Comparison of ENCODE assay signal across 30 cellular contexts in the genomic region with DNA sequence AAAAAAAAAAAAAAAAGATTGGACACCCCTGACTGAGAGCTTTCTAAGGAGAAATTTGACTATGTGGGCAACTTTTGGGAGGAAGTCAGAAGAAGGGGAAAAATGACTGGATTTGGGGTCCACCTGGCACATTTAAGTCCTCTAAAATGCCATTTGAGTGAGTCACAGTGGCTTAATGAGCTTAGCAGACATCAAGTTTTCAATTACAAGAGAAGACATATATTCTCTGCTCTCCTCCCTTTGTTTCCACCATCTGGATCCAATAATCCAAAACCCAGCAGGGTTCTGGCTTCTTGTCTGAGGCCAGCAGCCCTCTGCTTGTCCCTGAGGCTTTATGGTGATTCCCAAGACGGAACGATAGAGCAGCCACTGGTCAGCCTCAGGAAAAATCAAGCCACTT.
DNase-seq lines count a peak whose midpoint lies in the region; ATAC-seq lines count a peak whose summit lies in the region.
"Had no signal": no experiment of that assay in that cellular context is flagged by ENCODE, and none has a peak within 500 bp of the region (broad histone marks: within the 10 kb centered on the region; RNA-seq: fewer than 3 reads in every experiment).

No MANE protein-coding gene starts in this region.

- no peaks in the 10 kb centered on the region for H3K9me3 Mint-ChIP-seq in activated naive CD4-positive, alpha-beta T cell treated with anti-CD3 and anti-CD28 coated beads, Interleukin-2, amount 10 ng/mL, durations not matched to agents 7 days and 5 days
- H3K9me3 Mint-ChIP-seq: activated CD4-positive, alpha-beta T cell treated with anti-CD3 and anti-CD28 coated beads, Interleukin-2, amount 10 ng/mL, durations not matched to agents 24 days and 14 days; activated T-cell treated with anti-CD3 and anti-CD28 coated beads, Interleukin-2, amount 50 U/mL, for 4 hours; nephron; stimulated activated memory B cell treated with anti-CD40 and anti-IgM and Interleukin-4, amounts not matched to agents 10 μg/mL and 1 μg/mL and 100 μg/mL, for 72 hours had no signal

- DNase-seq in AG08395 (ENCODE audit: low spot score) (peak; percentile 27), GM04503 (ENCODE audit: low read depth) (peak; percentile 15), NCI-H82 (lab: John Stamatoyannopoulos, UW) (peak; percentile 62), fibroblast of gingiva (ENCODE audit: low read depth) (peak; percentile 15), NCI-H2107 (lab: John Stamatoyannopoulos, UW) (no peak)
- no peak for DNase-seq in activated naive CD4-positive, alpha-beta T cell treated with anti-CD3 and anti-CD28 coated beads, Interleukin-2, amount 10 ng/mL, durations not matched to agents 7 days and 5 days
- no peak for DNase-seq in stimulated activated CD4-positive, alpha-beta T cell treated with anti-CD3 and anti-CD28 coated beads, Interleukin-12 subunit alpha, Interleukin-12 subunit beta, amount 100 ng/mL, for 4 hours
- DNase-seq: ACHN; activated CD4-positive, alpha-beta T cell treated with anti-CD3 and anti-CD28 coated beads, Interleukin-2, amount 10 ng/mL, durations not matched to agents 24 days and 14 days; activated T-cell treated with anti-CD3 and anti-CD28 coated beads, Interleukin-2, amount 50 U/mL, for 4 hours; adrenal gland; brain microvascular endothelial cell; C1 segment of cervical spinal cord; COR-L47; kidney glomerular epithelial cell; lower lobe of right lung; mucosa of descending colon; NCI-H1105; NCI-H2081; SHP77 treated with DMSO at 0.1 percent for 48 hours; stimulated activated CD4-positive, alpha-beta T cell treated with anti-CD3 and anti-CD28 coated beads, Interleukin-4, amount 100 ng/mL, for 24 hours; substantia nigra; SW 1271; T1000; upper lobe of right lung had no signal

- no peak for ATAC-seq in GM18519 (IDR thresholded peaks at IDR 0.05; ENCODE audit: low FRiP score, unreplicated experiment)
- ATAC-seq: activated T-cell treated with anti-CD3 and anti-CD28 coated beads, Interleukin-2, amount 50 U/mL, for 4 hours; lower lobe of right lung; mucosa of descending colon; Panc1; sciatic nerve; stimulated activated memory B cell treated with anti-CD40 and anti-IgM and Interleukin-4, amounts not matched to agents 10 μg/mL and 1 μg/mL and 100 μg/mL, for 72 hours; upper lobe of right lung had no signal

- no peak overlapping the region for H3K27ac Mint-ChIP-seq in activated naive CD4-positive, alpha-beta T cell treated with anti-CD3 and anti-CD28 coated beads, Interleukin-2, amount 10 ng/mL, durations not matched to agents 7 days and 5 days
- H3K27ac Mint-ChIP-seq: activated CD4-positive, alpha-beta T cell treated with anti-CD3 and anti-CD28 coated beads, Interleukin-2, amount 10 ng/mL, durations not matched to agents 24 days and 14 days; nephron; stimulated activated memory B cell treated with anti-CD40 and anti-IgM and Interleukin-4, amounts not matched to agents 10 μg/mL and 1 μg/mL and 100 μg/mL, for 72 hours had no signal

- H3K4me1 Mint-ChIP-seq in activated naive CD4-positive, alpha-beta T cell treated with anti-CD3 and anti-CD28 coated beads, Interleukin-2, amount 10 ng/mL, durations not matched to agents 7 days and 5 days, result peaks cover 8% of the 10 kb centered on the region
- H3K4me1 Mint-ChIP-seq: nephron; stimulated activated memory B cell treated with anti-CD40 and anti-IgM and Interleukin-4, amounts not matched to agents 10 μg/mL and 1 μg/mL and 100 μg/mL, for 72 hours had no signal

- no peak overlapping the region for H3K4me3 Mint-ChIP-seq in activated naive CD4-positive, alpha-beta T cell treated with anti-CD3 and anti-CD28 coated beads, Interleukin-2, amount 10 ng/mL, durations not matched to agents 7 days and 5 days
- H3K4me3 Mint-ChIP-seq: activated CD4-positive, alpha-beta T cell treated with anti-CD3 and anti-CD28 coated beads, Interleukin-2, amount 10 ng/mL, durations not matched to agents 24 days and 14 days; activated T-cell treated with anti-CD3 and anti-CD28 coated beads, Interleukin-2, amount 50 U/mL, for 4 hours; nephron; stimulated activated memory B cell treated with anti-CD40 and anti-IgM and Interleukin-4, amounts not matched to agents 10 μg/mL and 1 μg/mL and 100 μg/mL, for 72 hours had no signal

- H3K27me3 Mint-ChIP-seq in activated naive CD4-positive, alpha-beta T cell treated with anti-CD3 and anti-CD28 coated beads, Interleukin-2, amount 10 ng/mL, durations not matched to agents 7 days and 5 days, result peaks cover 18% of the 10 kb centered on the region

- CTCF ChIA-PET in activated naive CD4-positive, alpha-beta T cell treated with anti-CD3 and anti-CD28 coated beads, Interleukin-2, amount 10 ng/mL, durations not matched to agents 7 days and 5 days (lab: Charles Lee), result no interaction called here

- H3K36me3 Mint-ChIP-seq in activated naive CD4-positive, alpha-beta T cell treated with anti-CD3 and anti-CD28 coated beads, Interleukin-2, amount 10 ng/mL, durations not matched to agents 7 days and 5 days, result no peaks in the 10 kb centered on the region
- H3K36me3 Mint-ChIP-seq: stimulated activated memory B cell treated with anti-CD40 and anti-IgM and Interleukin-4, amounts not matched to agents 10 μg/mL and 1 μg/mL and 100 μg/mL, for 72 hours had no signal

Comparison
In these comparisons a context has a peak if more than half of its experiments do, and no peak if none do; other contexts are left out.
1. DNase-seq: peak in AG08395 (single experiment), GM04503 (single experiment), NCI-H82 (single experiment) and fibroblast of gingiva (single experiment); none in activated naive CD4-positive, alpha-beta T cell treated with anti-CD3 and anti-CD28 coated beads, Interleukin-2, amount 10 ng/mL, durations not matched to agents 7 days and 5 days (single experiment), stimulated activated CD4-positive, alpha-beta T cell treated with anti-CD3 and anti-CD28 coated beads, Interleukin-12 subunit alpha, Interleukin-12 subunit beta, amount 100 ng/mL, for 4 hours (single experiment) and NCI-H2107 (single experiment).